ENCODE assay signal across 1 cellular context in the genomic region with DNA sequence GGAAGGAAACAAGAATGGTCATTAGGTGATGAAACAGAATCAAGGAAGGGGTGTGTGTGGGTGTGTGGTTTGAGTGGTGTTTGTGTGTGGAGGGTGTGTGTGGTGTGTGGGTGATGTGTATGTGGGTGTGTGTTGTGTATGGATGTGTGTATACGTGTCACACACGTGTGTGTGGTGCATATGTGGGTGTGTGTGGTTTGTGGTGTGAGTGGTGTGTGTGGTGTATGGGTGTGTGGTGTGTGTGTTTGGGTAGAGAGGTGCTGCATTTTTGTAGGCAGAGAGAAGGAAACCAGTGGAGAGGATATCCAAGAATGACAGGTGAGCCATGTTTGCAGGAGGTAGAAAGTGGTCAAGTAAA.
TF ChIP-seq lines count a peak whose summit lies in the region.

No MANE protein-coding gene starts in this region.

TF ChIP-seq in K562, 482 proteins besides CTCF, POLR2A, EP300 and RAD21 (continued from another document and continues in another):
- no peak for TF ChIP-seq SAP30 (IDR thresholded peaks at IDR 0.05; ENCODE audit: borderline replicate concordance, insufficient read depth, low read depth, low read length, poor library complexity, severe bottlenecking)
- TF ChIP-seq, protein P1, sequence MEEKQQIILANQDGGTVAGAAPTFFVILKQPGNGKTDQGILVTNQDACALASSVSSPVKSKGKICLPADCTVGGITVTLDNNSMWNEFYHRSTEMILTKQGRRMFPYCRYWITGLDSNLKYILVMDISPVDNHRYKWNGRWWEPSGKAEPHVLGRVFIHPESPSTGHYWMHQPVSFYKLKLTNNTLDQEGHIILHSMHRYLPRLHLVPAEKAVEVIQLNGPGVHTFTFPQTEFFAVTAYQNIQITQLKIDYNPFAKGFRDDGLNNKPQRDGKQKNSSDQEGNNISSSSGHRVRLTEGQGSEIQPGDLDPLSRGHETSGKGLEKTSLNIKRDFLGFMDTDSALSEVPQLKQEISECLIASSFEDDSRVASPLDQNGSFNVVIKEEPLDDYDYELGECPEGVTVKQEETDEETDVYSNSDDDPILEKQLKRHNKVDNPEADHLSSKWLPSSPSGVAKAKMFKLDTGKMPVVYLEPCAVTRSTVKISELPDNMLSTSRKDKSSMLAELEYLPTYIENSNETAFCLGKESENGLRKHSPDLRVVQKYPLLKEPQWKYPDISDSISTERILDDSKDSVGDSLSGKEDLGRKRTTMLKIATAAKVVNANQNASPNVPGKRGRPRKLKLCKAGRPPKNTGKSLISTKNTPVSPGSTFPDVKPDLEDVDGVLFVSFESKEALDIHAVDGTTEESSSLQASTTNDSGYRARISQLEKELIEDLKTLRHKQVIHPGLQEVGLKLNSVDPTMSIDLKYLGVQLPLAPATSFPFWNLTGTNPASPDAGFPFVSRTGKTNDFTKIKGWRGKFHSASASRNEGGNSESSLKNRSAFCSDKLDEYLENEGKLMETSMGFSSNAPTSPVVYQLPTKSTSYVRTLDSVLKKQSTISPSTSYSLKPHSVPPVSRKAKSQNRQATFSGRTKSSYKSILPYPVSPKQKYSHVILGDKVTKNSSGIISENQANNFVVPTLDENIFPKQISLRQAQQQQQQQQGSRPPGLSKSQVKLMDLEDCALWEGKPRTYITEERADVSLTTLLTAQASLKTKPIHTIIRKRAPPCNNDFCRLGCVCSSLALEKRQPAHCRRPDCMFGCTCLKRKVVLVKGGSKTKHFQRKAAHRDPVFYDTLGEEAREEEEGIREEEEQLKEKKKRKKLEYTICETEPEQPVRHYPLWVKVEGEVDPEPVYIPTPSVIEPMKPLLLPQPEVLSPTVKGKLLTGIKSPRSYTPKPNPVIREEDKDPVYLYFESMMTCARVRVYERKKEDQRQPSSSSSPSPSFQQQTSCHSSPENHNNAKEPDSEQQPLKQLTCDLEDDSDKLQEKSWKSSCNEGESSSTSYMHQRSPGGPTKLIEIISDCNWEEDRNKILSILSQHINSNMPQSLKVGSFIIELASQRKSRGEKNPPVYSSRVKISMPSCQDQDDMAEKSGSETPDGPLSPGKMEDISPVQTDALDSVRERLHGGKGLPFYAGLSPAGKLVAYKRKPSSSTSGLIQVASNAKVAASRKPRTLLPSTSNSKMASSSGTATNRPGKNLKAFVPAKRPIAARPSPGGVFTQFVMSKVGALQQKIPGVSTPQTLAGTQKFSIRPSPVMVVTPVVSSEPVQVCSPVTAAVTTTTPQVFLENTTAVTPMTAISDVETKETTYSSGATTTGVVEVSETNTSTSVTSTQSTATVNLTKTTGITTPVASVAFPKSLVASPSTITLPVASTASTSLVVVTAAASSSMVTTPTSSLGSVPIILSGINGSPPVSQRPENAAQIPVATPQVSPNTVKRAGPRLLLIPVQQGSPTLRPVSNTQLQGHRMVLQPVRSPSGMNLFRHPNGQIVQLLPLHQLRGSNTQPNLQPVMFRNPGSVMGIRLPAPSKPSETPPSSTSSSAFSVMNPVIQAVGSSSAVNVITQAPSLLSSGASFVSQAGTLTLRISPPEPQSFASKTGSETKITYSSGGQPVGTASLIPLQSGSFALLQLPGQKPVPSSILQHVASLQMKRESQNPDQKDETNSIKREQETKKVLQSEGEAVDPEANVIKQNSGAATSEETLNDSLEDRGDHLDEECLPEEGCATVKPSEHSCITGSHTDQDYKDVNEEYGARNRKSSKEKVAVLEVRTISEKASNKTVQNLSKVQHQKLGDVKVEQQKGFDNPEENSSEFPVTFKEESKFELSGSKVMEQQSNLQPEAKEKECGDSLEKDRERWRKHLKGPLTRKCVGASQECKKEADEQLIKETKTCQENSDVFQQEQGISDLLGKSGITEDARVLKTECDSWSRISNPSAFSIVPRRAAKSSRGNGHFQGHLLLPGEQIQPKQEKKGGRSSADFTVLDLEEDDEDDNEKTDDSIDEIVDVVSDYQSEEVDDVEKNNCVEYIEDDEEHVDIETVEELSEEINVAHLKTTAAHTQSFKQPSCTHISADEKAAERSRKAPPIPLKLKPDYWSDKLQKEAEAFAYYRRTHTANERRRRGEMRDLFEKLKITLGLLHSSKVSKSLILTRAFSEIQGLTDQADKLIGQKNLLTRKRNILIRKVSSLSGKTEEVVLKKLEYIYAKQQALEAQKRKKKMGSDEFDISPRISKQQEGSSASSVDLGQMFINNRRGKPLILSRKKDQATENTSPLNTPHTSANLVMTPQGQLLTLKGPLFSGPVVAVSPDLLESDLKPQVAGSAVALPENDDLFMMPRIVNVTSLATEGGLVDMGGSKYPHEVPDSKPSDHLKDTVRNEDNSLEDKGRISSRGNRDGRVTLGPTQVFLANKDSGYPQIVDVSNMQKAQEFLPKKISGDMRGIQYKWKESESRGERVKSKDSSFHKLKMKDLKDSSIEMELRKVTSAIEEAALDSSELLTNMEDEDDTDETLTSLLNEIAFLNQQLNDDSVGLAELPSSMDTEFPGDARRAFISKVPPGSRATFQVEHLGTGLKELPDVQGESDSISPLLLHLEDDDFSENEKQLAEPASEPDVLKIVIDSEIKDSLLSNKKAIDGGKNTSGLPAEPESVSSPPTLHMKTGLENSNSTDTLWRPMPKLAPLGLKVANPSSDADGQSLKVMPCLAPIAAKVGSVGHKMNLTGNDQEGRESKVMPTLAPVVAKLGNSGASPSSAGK (IDR thresholded peaks at IDR 0.05): peak; percentile 40; the same call in 1 of the 2 replicates
- TF ChIP-seq CREM (IDR thresholded peaks at IDR 0.05; ENCODE audit: low read depth): peak; percentile 22; the same call in 1 of the 2 replicates
- TF ChIP-seq ZC3H11A (IDR thresholded peaks at IDR 0.05; ENCODE audit: low read depth, low read length): no peak
- peak; percentile 73; the same call in 1 of the 2 replicates for TF ChIP-seq ARID2 (IDR thresholded peaks at IDR 0.05)
- TF ChIP-seq ASH1L (IDR thresholded peaks at IDR 0.05; ENCODE audit: borderline replicate concordance, low read depth, partially characterized antibody): peak; percentile 43
- peak; percentile 43; the same call in 1 of the 2 replicates for TF ChIP-seq CC2D1A (IDR thresholded peaks at IDR 0.05)
- TF ChIP-seq, protein P2, sequence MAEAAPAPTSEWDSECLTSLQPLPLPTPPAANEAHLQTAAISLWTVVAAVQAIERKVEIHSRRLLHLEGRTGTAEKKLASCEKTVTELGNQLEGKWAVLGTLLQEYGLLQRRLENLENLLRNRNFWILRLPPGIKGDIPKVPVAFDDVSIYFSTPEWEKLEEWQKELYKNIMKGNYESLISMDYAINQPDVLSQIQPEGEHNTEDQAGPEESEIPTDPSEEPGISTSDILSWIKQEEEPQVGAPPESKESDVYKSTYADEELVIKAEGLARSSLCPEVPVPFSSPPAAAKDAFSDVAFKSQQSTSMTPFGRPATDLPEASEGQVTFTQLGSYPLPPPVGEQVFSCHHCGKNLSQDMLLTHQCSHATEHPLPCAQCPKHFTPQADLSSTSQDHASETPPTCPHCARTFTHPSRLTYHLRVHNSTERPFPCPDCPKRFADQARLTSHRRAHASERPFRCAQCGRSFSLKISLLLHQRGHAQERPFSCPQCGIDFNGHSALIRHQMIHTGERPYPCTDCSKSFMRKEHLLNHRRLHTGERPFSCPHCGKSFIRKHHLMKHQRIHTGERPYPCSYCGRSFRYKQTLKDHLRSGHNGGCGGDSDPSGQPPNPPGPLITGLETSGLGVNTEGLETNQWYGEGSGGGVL (CRISPR knock-in tag; IDR thresholded peaks at IDR 0.05): no peak
- peak; percentile 58 for TF ChIP-seq E2F8 (IDR thresholded peaks at IDR 0.05; ENCODE audit: low read depth, partially characterized antibody)
- TF ChIP-seq, protein P3, sequence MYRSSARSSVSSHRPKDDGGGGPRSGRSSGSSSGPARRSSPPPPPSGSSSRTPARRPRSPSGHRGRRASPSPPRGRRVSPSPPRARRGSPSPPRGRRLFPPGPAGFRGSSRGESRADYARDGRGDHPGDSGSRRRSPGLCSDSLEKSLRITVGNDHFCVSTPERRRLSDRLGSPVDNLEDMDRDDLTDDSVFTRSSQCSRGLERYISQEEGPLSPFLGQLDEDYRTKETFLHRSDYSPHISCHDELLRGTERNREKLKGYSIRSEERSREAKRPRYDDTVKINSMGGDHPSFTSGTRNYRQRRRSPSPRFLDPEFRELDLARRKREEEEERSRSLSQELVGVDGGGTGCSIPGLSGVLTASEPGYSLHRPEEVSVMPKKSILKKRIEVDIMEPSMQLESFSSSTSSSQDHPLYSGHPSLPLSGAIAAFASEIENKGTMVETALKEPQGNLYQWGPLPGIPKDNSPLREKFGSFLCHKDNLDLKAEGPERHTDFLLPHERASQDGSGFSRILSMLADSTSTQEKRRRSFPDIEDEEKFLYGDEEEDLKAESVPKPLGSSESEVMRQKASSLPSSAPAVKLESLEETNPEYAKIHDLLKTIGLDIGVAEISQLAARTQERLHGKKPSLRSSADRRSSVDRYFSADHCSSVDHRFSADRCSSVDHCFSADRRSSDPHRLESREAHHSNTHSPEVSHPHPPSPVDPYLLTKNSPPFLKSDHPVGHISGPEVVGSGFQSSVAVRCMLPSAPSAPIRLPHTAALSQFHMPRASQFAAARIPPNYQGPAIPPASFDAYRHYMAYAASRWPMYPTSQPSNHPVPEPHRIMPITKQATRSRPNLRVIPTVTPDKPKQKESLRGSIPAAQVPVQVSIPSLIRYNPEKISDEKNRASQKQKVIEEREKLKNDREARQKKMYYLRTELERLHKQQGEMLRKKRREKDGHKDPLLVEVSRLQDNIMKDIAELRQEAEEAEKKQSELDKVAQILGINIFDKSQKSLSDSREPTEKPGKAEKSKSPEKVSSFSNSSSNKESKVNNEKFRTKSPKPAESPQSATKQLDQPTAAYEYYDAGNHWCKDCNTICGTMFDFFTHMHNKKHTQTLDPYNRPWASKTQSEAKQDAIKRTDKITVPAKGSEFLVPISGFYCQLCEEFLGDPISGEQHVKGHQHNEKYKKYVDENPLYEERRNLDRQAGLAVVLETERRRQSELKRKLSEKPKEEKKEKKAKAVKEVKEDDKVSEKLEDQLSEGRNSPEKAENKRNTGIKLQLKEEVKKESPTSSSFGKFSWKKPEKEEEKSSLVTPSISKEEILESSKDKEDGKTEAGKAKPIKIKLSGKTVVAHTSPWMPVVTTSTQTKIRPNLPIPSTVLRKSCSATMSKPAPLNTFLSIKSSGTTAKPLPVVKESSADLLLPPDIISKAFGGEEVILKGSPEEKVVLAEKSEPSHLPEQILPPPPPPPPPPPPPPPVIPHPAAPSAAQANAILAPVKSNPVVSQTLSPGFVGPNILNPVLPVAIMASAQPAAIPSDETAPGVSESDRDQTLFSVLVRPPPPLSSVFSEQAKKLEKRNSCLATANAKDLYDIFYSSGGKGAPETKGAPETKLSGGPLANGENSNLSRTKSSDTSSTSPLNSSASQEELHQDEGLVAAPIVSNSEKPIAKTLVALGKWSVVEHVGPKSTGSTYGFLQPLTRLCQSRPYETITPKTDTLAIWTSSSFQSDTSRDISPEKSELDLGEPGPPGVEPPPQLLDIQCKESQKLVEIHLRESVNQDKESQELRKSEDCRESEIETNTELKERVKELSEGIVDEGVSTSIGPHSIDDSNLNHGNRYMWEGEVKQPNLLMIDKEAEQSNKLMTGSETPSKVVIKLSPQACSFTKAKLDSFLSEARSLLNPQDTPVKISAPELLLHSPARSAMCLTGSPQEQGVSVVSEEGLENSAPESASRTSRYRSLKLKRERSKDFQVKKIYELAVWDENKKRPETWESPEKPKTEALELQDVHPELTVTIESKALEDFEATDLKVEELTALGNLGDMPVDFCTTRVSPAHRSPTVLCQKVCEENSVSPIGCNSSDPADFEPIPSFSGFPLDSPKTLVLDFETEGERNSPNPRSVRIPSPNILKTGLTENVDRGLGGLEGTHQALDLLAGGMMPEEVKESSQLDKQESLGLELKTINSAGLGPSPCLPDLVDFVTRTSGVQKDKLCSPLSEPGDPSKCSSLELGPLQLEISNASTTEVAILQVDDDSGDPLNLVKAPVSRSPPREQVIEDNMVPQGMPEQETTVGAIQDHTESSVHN (IDR thresholded peaks at IDR 0.05; ENCODE audit: borderline replicate concordance in 1 of 2, low read depth in 1 of 2): peak in 1 of 2 experiments; percentile 24; a peak in 1 of 4 replicates
- peak; percentile 86; the same call in 1 of the 2 replicates for TF ChIP-seq TARDBP (IDR thresholded peaks at IDR 0.05)
- peak; percentile 58 for TF ChIP-seq ZEB2 (IDR thresholded peaks at IDR 0.05)
- peak; percentile 68 for TF ChIP-seq BRD9 (IDR thresholded peaks at IDR 0.05; ENCODE audit: low read depth, partially characterized antibody)
- TF ChIP-seq PHF8 (IDR thresholded peaks at IDR 0.05; ENCODE audit: borderline replicate concordance, low read length): no peak
- TF ChIP-seq ZBTB2 (IDR thresholded peaks at IDR 0.05): peak; percentile 71; the same call in 1 of the 2 replicates
- no peak for TF ChIP-seq ETS1 (conservative IDR thresholded peaks at IDR 0.05; ENCODE audit: control insufficient read depth, low read depth, low read length)
- TF ChIP-seq TAL1 (IDR thresholded peaks at IDR 0.05): peak; percentile 20; the same call in 1 of the 2 replicates
- TF ChIP-seq KHSRP (IDR thresholded peaks at IDR 0.05): peak; percentile 54; the same call in 1 of the 2 replicates
- peak in 1 of 2 experiments; percentile 81; a peak in 1 of 4 replicates for TF ChIP-seq MCM7 (IDR thresholded peaks at IDR 0.05)
- no peak for TF ChIP-seq RHOXF2B (CRISPR knock-in tag; conservative IDR thresholded peaks at IDR 0.05)
- TF ChIP-seq NFRKB (IDR thresholded peaks at IDR 0.05; ENCODE audit: low read depth): no peak; the same call in 1 of the 2 replicates
